19 cellular contexts compared by ENCODE assay signal in genomic region chr5:69484891-69485290, GRCh38. TPM values are rescaled to one million over a fixed set of nuclear protein-coding genes. Genes with fewer than 3 reads are reported as not detected.
A peak's percentile ranks its signal among the peaks of the same experiment; 100 is the strongest.
DNase-seq lines count a peak whose midpoint lies in the region; TF ChIP-seq lines count a peak whose summit lies in the region.
"Had no signal": no experiment of that assay in that cellular context is flagged by ENCODE, and none has a peak within 500 bp of the region (broad histone marks: within the 10 kb centered on the region; RNA-seq: fewer than 3 reads in every experiment).

No MANE protein-coding gene starts in this region.

- H3K4me3 ChIP-seq in A673 (ENCODE audit: low read depth, low read length, poor library complexity, severe bottlenecking) (no peak overlapping the region), SJSA1 (no peak overlapping the region), fibroblast of mammary gland (ENCODE audit: control insufficient read depth, low read depth, low read length) (no peak overlapping the region), right atrium auricular region (no peak overlapping the region)
- H3K4me3 ChIP-seq: psoas muscle had no signal

- H3K27me3 ChIP-seq in A673 (replicated peaks; ENCODE audit: insufficient read depth, low read depth, low read length, poor library complexity) (no peaks in the 10 kb centered on the region), SJSA1 (replicated peaks) (no peaks in the 10 kb centered on the region), right atrium auricular region (no peaks in the 10 kb centered on the region)

- no peak overlapping the region for H3K27ac Mint-ChIP-seq in immature natural killer cell
- H3K27ac Mint-ChIP-seq: activated naive CD8-positive, alpha-beta T cell treated with anti-CD3 and anti-CD28 coated beads, Interleukin-2, amount 10 ng/mL, durations not matched to agents 7 days and 5 days; activated T-helper 1 cell treated with anti-CD3 and anti-CD28 coated beads, Interleukin-12 subunit alpha, Interleukin-12 subunit beta, Interleukin-2, Interleukin-4 antibody, amounts not matched to agents 30 ng/mL and 10 ng/mL and 1 ng/mL, durations not matched to agents 14 hours and 24 hours and 36 hours; CD8-positive, alpha-beta memory T cell; natural killer cell treated with Interleukin-12 subunit alpha and Interleukin-12 subunit beta and Interleukin-15 and Interleukin-18, amount 100 ng/mL, for 72 hours; T-cell had no signal

- no peaks in the 10 kb centered on the region for H3K9me3 Mint-ChIP-seq in immature natural killer cell
- H3K9me3 Mint-ChIP-seq: activated naive CD8-positive, alpha-beta T cell treated with anti-CD3 and anti-CD28 coated beads, Interleukin-2, amount 10 ng/mL, durations not matched to agents 7 days and 5 days; activated T-helper 1 cell treated with anti-CD3 and anti-CD28 coated beads, Interleukin-12 subunit alpha, Interleukin-12 subunit beta, Interleukin-2, Interleukin-4 antibody, amounts not matched to agents 30 ng/mL and 10 ng/mL and 1 ng/mL, durations not matched to agents 14 hours and 24 hours and 36 hours; CD8-positive, alpha-beta memory T cell; natural killer cell treated with Interleukin-12 subunit alpha and Interleukin-12 subunit beta and Interleukin-15 and Interleukin-18, amount 100 ng/mL, for 72 hours; T-cell had no signal

- H3K36me3 ChIP-seq in A673 (ENCODE audit: insufficient read depth, low read length, poor library complexity, severe bottlenecking) (no peaks in the 10 kb centered on the region), SJSA1 (no peaks in the 10 kb centered on the region), right atrium auricular region (no peaks in the 10 kb centered on the region)

- peaks cover 0 to 3% (median 1%) of the 10 kb centered on the region in 3 donors for H3K27me3 Mint-ChIP-seq in immature natural killer cell (ENCODE audit: low read depth in 3 of 3)

- intact Hi-C loops in A673 (cut with micrococcal nuclease; ENCODE audit: unreplicated experiment): no loop called here

- H3K4me1 ChIP-seq in A673 (ENCODE audit: insufficient read depth, low read length, poor library complexity, severe bottlenecking) (no peaks in the 10 kb centered on the region), SJSA1 (replicated peaks) (peaks cover 21% of the 10 kb centered on the region), right atrium auricular region (no peaks in the 10 kb centered on the region)
- H3K4me1 ChIP-seq: psoas muscle had no signal

- CTCF ChIA-PET in A673 (lab: Charles Lee): no interaction called here

- no peak for TF ChIP-seq CTCF in A673 (conservative IDR thresholded peaks at IDR 0.05; ENCODE audit: low read depth, low read length)
- TF ChIP-seq CTCF in fibroblast of mammary gland (conservative IDR thresholded peaks at IDR 0.05; ENCODE audit: control insufficient read depth, insufficient read depth, low read depth, low read length): no peak
- no peak for TF ChIP-seq CTCF in right atrium auricular region (IDR thresholded peaks at IDR 0.05)

- H3K27ac ChIP-seq in A673 (ENCODE audit: low read depth, low read length, poor library complexity, severe bottlenecking) (no peak overlapping the region), SJSA1 (peak overlapping the region; percentile 85), right atrium auricular region (no peak overlapping the region)
- H3K27ac ChIP-seq: psoas muscle had no signal

- DNase-seq in A673 (ENCODE audit: low spot score): peak; percentile 37
- peak; percentile 61 for DNase-seq in HCEC 1CT
- DNase-seq in SJSA1 (ENCODE audit: low read depth in 1 of 2, low spot score in 2 of 2): peak; percentile 81 to 88
- peak; percentile 63 for DNase-seq in fibroblast of mammary gland (ENCODE audit: low read depth)
- no peak for DNase-seq in anterior cingulate cortex (lab: John Stamatoyannopoulos, UW)
- DNase-seq in right atrium auricular region (ENCODE audit: low spot score): no peak
- no peak for DNase-seq in NCI-H524 treated with DMSO at 0.1 percent for 48 hours (lab: John Stamatoyannopoulos, UW)
- no peak for DNase-seq in immature natural killer cell
- DNase-seq: ACHN; activated naive CD8-positive, alpha-beta T cell treated with anti-CD3 and anti-CD28 coated beads, Interleukin-2, amount 10 ng/mL, durations not matched to agents 7 days and 5 days; CD8-positive, alpha-beta memory T cell; cerebellar nuclear complex; mammary epithelial cell; NCI-H446; psoas muscle; stimulated activated naive CD4-positive, alpha-beta T cell treated with Interleukin-2 at 50 U/mL for 16 hours; T-cell had no signal

- BruUV-seq in A673 (replicated peaks; lab: Mats Ljungman, UMichigan): no TSS peak

- POLR2A ChIA-PET in A673 (lab: Charles Lee; ENCODE audit: low non-redundant PET): no interaction called here

- no peaks in the 10 kb centered on the region for H3K4me1 Mint-ChIP-seq in immature natural killer cell
- H3K4me1 Mint-ChIP-seq: activated naive CD8-positive, alpha-beta T cell treated with anti-CD3 and anti-CD28 coated beads, Interleukin-2, amount 10 ng/mL, durations not matched to agents 7 days and 5 days; CD8-positive, alpha-beta memory T cell; T-cell had no signal

- no peaks in the 10 kb centered on the region for H3K36me3 Mint-ChIP-seq in immature natural killer cell
- H3K36me3 Mint-ChIP-seq: activated naive CD8-positive, alpha-beta T cell treated with anti-CD3 and anti-CD28 coated beads, Interleukin-2, amount 10 ng/mL, durations not matched to agents 7 days and 5 days; CD8-positive, alpha-beta memory T cell; natural killer cell treated with Interleukin-12 subunit alpha and Interleukin-12 subunit beta and Interleukin-15 and Interleukin-18, amount 100 ng/mL, for 72 hours; T-cell had no signal

- H3K9me3 ChIP-seq in A673 (ENCODE audit: low read depth, low read length, poor library complexity, severe bottlenecking): no peaks in the 10 kb centered on the region
- no peaks in the 10 kb centered on the region for H3K9me3 ChIP-seq in SJSA1 (replicated peaks)
- H3K9me3 ChIP-seq in right atrium auricular region: no peaks in the 10 kb centered on the region
- H3K9me3 ChIP-seq: psoas muscle had no signal

- no peak overlapping the region for H3K4me3 Mint-ChIP-seq in immature natural killer cell
- H3K4me3 Mint-ChIP-seq: activated naive CD8-positive, alpha-beta T cell treated with anti-CD3 and anti-CD28 coated beads, Interleukin-2, amount 10 ng/mL, durations not matched to agents 7 days and 5 days; activated T-helper 1 cell treated with anti-CD3 and anti-CD28 coated beads, Interleukin-12 subunit alpha, Interleukin-12 subunit beta, Interleukin-2, Interleukin-4 antibody, amounts not matched to agents 30 ng/mL and 10 ng/mL and 1 ng/mL, durations not matched to agents 14 hours and 24 hours and 36 hours; CD8-positive, alpha-beta memory T cell; natural killer cell treated with Interleukin-12 subunit alpha and Interleukin-12 subunit beta and Interleukin-15 and Interleukin-18, amount 100 ng/mL, for 72 hours; T-cell had no signal

RNA-seq across cellular contexts. Expression of gene OCLN, which starts 7.7 kb away (rescaled TPM):
- 13.3 and 14.1 TPM in 2 replicates for total RNA-seq in A673 (2021)
- 19.8 and 45.6 TPM in 2 replicates for total RNA-seq in SJSA1 (2014; rRNA removed; shearing (Covaris generic))
- total RNA-seq in right atrium auricular region: 1 to 10 TPM; 2.7 to 3.2 TPM
- polyA plus RNA-seq in immature natural killer cell: under 1 TPM in 2 of 3 donors, not detected in 1; 0.08 to 0.13 TPM

Comparison
In these comparisons a context has a peak if more than half of its experiments do, and no peak if none do; other contexts are left out.
1. DNase-seq: peak in A673 (single experiment), HCEC 1CT (single experiment), SJSA1 (2 of 2) and fibroblast of mammary gland (single experiment); none in anterior cingulate cortex (0 of 58), right atrium auricular region (single experiment), NCI-H524 treated with DMSO at 0.1 percent for 48 hours (single experiment) and immature natural killer cell (0 of 3).